8 cellular contexts compared by ENCODE assay signal in the genomic region with DNA sequence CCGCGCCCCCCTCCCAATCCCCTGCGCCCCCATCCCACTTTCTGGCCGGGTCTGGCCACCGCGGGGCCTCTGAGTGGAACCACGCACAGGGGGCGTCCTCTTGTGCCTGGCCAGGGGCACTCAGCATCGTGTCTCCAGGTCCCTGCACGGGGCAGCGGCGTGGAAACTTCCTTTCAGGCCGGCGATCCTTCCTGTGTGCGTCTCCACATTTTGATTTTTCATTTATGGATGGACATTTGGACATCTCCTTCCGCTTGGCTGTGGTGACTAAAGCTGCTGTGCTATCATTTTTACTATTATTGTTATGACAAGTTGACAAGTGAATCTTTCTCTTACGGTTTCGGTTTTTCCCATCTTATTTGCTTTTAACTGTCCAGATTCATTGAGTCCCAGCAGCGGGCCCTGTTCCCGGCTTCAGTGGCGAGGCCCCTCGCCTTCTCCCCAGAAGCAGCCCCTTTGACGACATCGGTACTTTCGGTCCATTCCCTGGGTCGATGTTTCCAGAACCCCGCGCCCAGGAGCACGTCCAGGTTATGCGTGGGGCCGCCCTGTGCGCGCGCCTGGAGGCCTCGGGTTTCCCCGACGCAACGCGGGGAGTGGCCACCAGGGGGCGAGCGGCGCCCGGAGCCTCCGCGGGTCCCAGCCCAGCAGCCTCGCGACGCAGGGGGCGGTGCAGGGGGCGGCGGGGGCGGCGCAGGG. TPM values are rescaled to one million over a fixed set of nuclear protein-coding genes. Genes with fewer than 3 reads are reported as not detected.
DNase-seq lines count a peak whose midpoint lies in the region; ATAC-seq lines count a peak whose summit lies in the region.

No MANE protein-coding gene starts in this region.

- peak overlapping the region; percentile 97 for H3K27ac Mint-ChIP-seq in activated CD4-positive, alpha-beta T cell treated with anti-CD3 and anti-CD28 coated beads for 36 hours

- H3K27ac ChIP-seq in layer of hippocampus (ENCODE audit: low read depth, low read length) = peak overlapping the region; percentile 59

- no peaks in the 10 kb centered on the region for H3K27me3 Mint-ChIP-seq in activated CD4-positive, alpha-beta T cell treated with anti-CD3 and anti-CD28 coated beads for 36 hours

- peaks cover 33% of the 10 kb centered on the region for H3K4me1 Mint-ChIP-seq in activated CD4-positive, alpha-beta T cell treated with anti-CD3 and anti-CD28 coated beads for 36 hours

- H3K27me3 ChIP-seq in layer of hippocampus (ENCODE audit: control insufficient read depth, insufficient read depth, low read length) = no peaks in the 10 kb centered on the region

- H3K9me3 Mint-ChIP-seq in activated CD4-positive, alpha-beta T cell treated with anti-CD3 and anti-CD28 coated beads for 36 hours (ENCODE audit: low read depth) = no peaks in the 10 kb centered on the region

- intact Hi-C loops in activated CD4-positive, alpha-beta T cell treated with anti-CD3 and anti-CD28 coated beads for 36 hours (cut with DNase I, micrococcal nuclease) = loop anchor here (1.0 to 10.0 kb wide), 7 partner anchors 36 to 369 kb away; a partner anchor contains a TSS

- ATAC-seq in HG02610 (IDR thresholded peaks at IDR 0.05; ENCODE audit: unreplicated experiment) (peak; percentile 39), GM21423 (IDR thresholded peaks at IDR 0.05; ENCODE audit: unreplicated experiment) (no peak)
- peak; percentile 62 for ATAC-seq in activated CD4-positive, alpha-beta T cell treated with anti-CD3 and anti-CD28 coated beads for 36 hours

- POLR2A ChIA-PET in activated CD4-positive, alpha-beta T cell treated with anti-CD3 and anti-CD28 coated beads for 36 hours (lab: Charles Lee) = interaction anchor here (1.0 kb wide), 1 partner anchor 264 kb away, joined by 4 read pairs; no protein-coding TSS in a partner anchor

- peaks cover 3% of the 10 kb centered on the region for H3K36me3 Mint-ChIP-seq in activated CD4-positive, alpha-beta T cell treated with anti-CD3 and anti-CD28 coated beads for 36 hours (ENCODE audit: low read depth)

- peak overlapping the region; percentile 95 for H3K4me3 Mint-ChIP-seq in activated CD4-positive, alpha-beta T cell treated with anti-CD3 and anti-CD28 coated beads for 36 hours

- DNase-seq in Daoy (ENCODE audit: low read depth) (peak; percentile 85), NCI-H2196 (lab: John Stamatoyannopoulos, UW; ENCODE audit: unreplicated experiment) (peak; percentile 80), cerebellum (ENCODE audit: low spot score) (peak; percentile 83)
- DNase-seq in activated CD4-positive, alpha-beta T cell treated with anti-CD3 and anti-CD28 coated beads for 36 hours = peak; percentile 95
- DNase-seq in stimulated activated CD4-positive, alpha-beta T cell treated with anti-CD3 and anti-CD28 coated beads, Interleukin-1b, Interleukin-23, amount 100 ng/mL, for 4 hours (ENCODE audit: low read depth in 2 of 2) = peak; percentile 87 to 92

- CTCF ChIA-PET in activated CD4-positive, alpha-beta T cell treated with anti-CD3 and anti-CD28 coated beads for 36 hours (lab: Charles Lee) = no interaction called here

RNA-seq across cellular contexts. Expression of a gene that starts 12.4 kb away (rescaled TPM):
- total RNA-seq in Daoy (2014; rRNA removed; shearing (Covaris generic)) = 11.7 and 16.3 TPM in 2 replicates
- 10 to 100 TPM; 46.1 to 50.0 TPM for total RNA-seq in activated CD4-positive, alpha-beta T cell treated with anti-CD3 and anti-CD28 coated beads for 36 hours
- total RNA-seq in cerebellum = 26.4 TPM
